1 cellular context compared by ENCODE assay signal in genomic region chr7:4951903-4952636, GRCh38.
TF ChIP-seq lines count a peak whose summit lies in the region.

No MANE protein-coding gene starts in this region.

TF ChIP-seq in HCT116, 20 proteins besides CTCF, POLR2A, EP300 and RAD21 (continued from another document):
- TF ChIP-seq REST (IDR thresholded peaks at IDR 0.05; ENCODE audit: low read depth) = peak; percentile 49
